Comparison of ENCODE assay signal across 1 cellular context in the genomic region with DNA sequence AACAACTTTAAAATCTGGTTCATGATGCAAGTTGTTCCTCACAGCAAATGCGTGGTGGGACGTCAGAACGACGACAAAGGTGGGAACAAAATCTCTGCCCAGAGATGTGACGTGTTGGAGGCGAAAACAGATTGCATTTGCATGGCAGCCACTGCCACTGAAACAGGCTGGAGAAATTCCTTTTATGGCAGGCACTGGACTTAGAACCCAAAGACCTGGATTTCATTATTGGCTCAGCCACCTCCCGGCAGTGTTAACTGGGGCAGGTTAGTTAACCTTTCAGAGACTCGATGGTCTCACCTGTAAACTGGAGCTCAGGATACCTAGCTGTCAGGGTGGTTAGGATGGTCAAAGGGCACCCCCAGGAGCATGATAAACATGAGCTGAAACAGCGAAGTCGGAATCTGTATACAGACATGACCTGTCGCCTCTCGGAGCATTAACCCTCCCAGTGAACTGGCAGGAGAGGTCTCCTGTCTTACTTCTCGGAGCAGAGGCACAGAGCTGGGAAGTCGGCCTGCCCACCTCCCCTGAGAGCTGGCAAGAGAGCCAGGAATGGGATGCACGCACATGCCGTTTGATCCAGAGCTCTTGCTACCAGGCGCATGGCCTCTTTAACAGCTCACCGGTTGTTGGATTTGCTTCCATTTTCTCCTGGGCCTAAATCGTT.
TF ChIP-seq lines count a peak whose summit lies in the region.

No MANE protein-coding gene starts in this region.

TF ChIP-seq in HepG2, 621 proteins besides CTCF, POLR2A, EP300 and RAD21 (continued from another document and continues in another):
- TF ChIP-seq, protein P1, sequence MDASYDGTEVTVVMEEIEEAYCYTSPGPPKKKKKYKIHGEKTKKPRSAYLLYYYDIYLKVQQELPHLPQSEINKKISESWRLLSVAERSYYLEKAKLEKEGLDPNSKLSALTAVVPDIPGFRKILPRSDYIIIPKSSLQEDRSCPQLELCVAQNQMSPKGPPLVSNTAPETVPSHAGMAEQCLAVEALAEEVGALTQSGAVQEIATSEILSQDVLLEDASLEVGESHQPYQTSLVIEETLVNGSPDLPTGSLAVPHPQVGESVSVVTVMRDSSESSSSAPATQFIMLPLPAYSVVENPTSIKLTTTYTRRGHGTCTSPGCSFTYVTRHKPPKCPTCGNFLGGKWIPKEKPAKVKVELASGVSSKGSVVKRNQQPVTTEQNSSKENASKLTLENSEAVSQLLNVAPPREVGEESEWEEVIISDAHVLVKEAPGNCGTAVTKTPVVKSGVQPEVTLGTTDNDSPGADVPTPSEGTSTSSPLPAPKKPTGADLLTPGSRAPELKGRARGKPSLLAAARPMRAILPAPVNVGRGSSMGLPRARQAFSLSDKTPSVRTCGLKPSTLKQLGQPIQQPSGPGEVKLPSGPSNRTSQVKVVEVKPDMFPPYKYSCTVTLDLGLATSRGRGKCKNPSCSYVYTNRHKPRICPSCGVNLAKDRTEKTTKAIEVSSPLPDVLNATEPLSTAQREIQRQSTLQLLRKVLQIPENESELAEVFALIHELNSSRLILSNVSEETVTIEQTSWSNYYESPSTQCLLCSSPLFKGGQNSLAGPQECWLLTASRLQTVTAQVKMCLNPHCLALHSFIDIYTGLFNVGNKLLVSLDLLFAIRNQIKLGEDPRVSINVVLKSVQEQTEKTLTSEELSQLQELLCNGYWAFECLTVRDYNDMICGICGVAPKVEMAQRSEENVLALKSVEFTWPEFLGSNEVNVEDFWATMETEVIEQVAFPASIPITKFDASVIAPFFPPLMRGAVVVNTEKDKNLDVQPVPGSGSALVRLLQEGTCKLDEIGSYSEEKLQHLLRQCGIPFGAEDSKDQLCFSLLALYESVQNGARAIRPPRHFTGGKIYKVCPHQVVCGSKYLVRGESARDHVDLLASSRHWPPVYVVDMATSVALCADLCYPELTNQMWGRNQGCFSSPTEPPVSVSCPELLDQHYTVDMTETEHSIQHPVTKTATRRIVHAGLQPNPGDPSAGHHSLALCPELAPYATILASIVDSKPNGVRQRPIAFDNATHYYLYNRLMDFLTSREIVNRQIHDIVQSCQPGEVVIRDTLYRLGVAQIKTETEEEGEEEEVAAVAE (CRISPR knock-in tag; IDR thresholded peaks at IDR 0.05; ENCODE audit: borderline replicate concordance): no peak
- no peak; the same call in 1 of the 2 replicates for TF ChIP-seq YEATS2 (CRISPR knock-in tag; IDR thresholded peaks at IDR 0.05; ENCODE audit: borderline replicate concordance)
- TF ChIP-seq MXD4 (CRISPR knock-in tag; IDR thresholded peaks at IDR 0.05): 0 out of 2 replicates have a peak, but pooled peaks have one; percentile 33
- TF ChIP-seq, protein P2, sequence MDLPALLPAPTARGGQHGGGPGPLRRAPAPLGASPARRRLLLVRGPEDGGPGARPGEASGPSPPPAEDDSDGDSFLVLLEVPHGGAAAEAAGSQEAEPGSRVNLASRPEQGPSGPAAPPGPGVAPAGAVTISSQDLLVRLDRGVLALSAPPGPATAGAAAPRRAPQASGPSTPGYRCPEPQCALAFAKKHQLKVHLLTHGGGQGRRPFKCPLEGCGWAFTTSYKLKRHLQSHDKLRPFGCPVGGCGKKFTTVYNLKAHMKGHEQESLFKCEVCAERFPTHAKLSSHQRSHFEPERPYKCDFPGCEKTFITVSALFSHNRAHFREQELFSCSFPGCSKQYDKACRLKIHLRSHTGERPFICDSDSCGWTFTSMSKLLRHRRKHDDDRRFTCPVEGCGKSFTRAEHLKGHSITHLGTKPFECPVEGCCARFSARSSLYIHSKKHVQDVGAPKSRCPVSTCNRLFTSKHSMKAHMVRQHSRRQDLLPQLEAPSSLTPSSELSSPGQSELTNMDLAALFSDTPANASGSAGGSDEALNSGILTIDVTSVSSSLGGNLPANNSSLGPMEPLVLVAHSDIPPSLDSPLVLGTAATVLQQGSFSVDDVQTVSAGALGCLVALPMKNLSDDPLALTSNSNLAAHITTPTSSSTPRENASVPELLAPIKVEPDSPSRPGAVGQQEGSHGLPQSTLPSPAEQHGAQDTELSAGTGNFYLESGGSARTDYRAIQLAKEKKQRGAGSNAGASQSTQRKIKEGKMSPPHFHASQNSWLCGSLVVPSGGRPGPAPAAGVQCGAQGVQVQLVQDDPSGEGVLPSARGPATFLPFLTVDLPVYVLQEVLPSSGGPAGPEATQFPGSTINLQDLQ (CRISPR knock-in tag; IDR thresholded peaks at IDR 0.05): no peak
- TF ChIP-seq, protein P3, sequence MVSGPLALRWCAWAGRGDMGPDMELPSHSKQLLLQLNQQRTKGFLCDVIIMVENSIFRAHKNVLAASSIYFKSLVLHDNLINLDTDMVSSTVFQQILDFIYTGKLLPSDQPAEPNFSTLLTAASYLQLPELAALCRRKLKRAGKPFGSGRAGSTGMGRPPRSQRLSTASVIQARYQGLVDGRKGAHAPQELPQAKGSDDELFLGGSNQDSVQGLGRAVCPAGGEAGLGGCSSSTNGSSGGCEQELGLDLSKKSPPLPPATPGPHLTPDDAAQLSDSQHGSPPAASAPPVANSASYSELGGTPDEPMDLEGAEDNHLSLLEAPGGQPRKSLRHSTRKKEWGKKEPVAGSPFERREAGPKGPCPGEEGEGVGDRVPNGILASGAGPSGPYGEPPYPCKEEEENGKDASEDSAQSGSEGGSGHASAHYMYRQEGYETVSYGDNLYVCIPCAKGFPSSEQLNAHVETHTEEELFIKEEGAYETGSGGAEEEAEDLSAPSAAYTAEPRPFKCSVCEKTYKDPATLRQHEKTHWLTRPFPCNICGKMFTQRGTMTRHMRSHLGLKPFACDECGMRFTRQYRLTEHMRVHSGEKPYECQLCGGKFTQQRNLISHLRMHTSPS (CRISPR knock-in tag; IDR thresholded peaks at IDR 0.05; ENCODE audit: low read depth): no peak
- no peak for TF ChIP-seq ZKSCAN1 (IDR thresholded peaks at IDR 0.05; ENCODE audit: low read length)
- TF ChIP-seq KLF6 (CRISPR knock-in tag; IDR thresholded peaks at IDR 0.05): no peak
- TF ChIP-seq MEF2D (CRISPR knock-in tag; IDR thresholded peaks at IDR 0.05): peak; percentile 85
- TF ChIP-seq ZSCAN29 (CRISPR knock-in tag; conservative IDR thresholded peaks at IDR 0.05): no peak
- TF ChIP-seq STAG1 (CRISPR knock-in tag; IDR thresholded peaks at IDR 0.05): peak; percentile 8; the same call in 1 of the 2 replicates
- TF ChIP-seq, protein P4, sequence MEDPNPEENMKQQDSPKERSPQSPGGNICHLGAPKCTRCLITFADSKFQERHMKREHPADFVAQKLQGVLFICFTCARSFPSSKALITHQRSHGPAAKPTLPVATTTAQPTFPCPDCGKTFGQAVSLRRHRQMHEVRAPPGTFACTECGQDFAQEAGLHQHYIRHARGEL (CRISPR knock-in tag; IDR thresholded peaks at IDR 0.05): no peak
- TF ChIP-seq MTA3 (CRISPR knock-in tag; IDR thresholded peaks at IDR 0.05): no peak
- TF ChIP-seq ZNF446 (CRISPR knock-in tag; IDR thresholded peaks at IDR 0.05): no peak
- TF ChIP-seq ZNF274 (CRISPR knock-in tag; IDR thresholded peaks at IDR 0.05): no peak
- TF ChIP-seq, protein P5, sequence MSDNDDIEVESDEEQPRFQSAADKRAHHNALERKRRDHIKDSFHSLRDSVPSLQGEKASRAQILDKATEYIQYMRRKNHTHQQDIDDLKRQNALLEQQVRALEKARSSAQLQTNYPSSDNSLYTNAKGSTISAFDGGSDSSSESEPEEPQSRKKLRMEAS (IDR thresholded peaks at IDR 0.05): peak; percentile 63; the same call in 1 of the 2 replicates
- TF ChIP-seq, protein P6, sequence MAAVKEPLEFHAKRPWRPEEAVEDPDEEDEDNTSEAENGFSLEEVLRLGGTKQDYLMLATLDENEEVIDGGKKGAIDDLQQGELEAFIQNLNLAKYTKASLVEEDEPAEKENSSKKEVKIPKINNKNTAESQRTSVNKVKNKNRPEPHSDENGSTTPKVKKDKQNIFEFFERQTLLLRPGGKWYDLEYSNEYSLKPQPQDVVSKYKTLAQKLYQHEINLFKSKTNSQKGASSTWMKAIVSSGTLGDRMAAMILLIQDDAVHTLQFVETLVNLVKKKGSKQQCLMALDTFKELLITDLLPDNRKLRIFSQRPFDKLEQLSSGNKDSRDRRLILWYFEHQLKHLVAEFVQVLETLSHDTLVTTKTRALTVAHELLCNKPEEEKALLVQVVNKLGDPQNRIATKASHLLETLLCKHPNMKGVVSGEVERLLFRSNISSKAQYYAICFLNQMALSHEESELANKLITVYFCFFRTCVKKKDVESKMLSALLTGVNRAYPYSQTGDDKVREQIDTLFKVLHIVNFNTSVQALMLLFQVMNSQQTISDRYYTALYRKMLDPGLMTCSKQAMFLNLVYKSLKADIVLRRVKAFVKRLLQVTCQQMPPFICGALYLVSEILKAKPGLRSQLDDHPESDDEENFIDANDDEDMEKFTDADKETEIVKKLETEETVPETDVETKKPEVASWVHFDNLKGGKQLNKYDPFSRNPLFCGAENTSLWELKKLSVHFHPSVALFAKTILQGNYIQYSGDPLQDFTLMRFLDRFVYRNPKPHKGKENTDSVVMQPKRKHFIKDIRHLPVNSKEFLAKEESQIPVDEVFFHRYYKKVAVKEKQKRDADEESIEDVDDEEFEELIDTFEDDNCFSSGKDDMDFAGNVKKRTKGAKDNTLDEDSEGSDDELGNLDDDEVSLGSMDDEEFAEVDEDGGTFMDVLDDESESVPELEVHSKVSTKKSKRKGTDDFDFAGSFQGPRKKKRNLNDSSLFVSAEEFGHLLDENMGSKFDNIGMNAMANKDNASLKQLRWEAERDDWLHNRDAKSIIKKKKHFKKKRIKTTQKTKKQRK (IDR thresholded peaks at IDR 0.05; ENCODE audit: low read length): no peak
- TF ChIP-seq, protein P7, sequence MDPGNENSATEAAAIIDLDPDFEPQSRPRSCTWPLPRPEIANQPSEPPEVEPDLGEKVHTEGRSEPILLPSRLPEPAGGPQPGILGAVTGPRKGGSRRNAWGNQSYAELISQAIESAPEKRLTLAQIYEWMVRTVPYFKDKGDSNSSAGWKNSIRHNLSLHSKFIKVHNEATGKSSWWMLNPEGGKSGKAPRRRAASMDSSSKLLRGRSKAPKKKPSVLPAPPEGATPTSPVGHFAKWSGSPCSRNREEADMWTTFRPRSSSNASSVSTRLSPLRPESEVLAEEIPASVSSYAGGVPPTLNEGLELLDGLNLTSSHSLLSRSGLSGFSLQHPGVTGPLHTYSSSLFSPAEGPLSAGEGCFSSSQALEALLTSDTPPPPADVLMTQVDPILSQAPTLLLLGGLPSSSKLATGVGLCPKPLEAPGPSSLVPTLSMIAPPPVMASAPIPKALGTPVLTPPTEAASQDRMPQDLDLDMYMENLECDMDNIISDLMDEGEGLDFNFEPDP (CRISPR knock-in tag; conservative IDR thresholded peaks at IDR 0.05): no peak
- TF ChIP-seq, protein P8, sequence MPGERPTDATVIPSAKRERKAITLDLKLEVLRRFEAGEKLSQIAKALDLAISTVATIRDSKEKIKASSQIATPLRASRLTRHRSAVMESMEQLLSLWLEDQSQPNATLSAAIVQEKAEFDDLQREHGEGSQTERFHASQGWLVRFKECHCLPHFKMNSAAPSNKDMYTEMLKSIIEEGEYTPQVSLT (CRISPR knock-in tag; IDR thresholded peaks at IDR 0.05; ENCODE audit: borderline replicate concordance, low read depth): no peak
- TF ChIP-seq JARID2 (CRISPR knock-in tag; IDR thresholded peaks at IDR 0.05; ENCODE audit: insufficient replicate concordance): no peak
- no peak for TF ChIP-seq DR1 (CRISPR knock-in tag; IDR thresholded peaks at IDR 0.05)
- TF ChIP-seq ETV6 (CRISPR knock-in tag; conservative IDR thresholded peaks at IDR 0.05): no peak
- no peak for TF ChIP-seq RELA (CRISPR knock-in tag; IDR thresholded peaks at IDR 0.05)
- TF ChIP-seq, protein P9, sequence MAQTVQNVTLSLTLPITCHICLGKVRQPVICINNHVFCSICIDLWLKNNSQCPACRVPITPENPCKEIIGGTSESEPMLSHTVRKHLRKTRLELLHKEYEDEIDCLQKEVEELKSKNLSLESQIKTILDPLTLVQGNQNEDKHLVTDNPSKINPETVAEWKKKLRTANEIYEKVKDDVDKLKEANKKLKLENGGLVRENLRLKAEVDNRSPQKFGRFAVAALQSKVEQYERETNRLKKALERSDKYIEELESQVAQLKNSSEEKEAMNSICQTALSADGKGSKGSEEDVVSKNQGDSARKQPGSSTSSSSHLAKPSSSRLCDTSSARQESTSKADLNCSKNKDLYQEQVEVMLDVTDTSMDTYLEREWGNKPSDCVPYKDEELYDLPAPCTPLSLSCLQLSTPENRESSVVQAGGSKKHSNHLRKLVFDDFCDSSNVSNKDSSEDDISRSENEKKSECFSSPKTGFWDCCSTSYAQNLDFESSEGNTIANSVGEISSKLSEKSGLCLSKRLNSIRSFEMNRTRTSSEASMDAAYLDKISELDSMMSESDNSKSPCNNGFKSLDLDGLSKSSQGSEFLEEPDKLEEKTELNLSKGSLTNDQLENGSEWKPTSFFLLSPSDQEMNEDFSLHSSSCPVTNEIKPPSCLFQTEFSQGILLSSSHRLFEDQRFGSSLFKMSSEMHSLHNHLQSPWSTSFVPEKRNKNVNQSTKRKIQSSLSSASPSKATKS (CRISPR knock-in tag; IDR thresholded peaks at IDR 0.05): no peak
- TF ChIP-seq KDM5B (CRISPR knock-in tag; IDR thresholded peaks at IDR 0.05; ENCODE audit: borderline replicate concordance): no peak
- no peak for TF ChIP-seq ONECUT2 (CRISPR knock-in tag; IDR thresholded peaks at IDR 0.05)
- TF ChIP-seq, protein P10, sequence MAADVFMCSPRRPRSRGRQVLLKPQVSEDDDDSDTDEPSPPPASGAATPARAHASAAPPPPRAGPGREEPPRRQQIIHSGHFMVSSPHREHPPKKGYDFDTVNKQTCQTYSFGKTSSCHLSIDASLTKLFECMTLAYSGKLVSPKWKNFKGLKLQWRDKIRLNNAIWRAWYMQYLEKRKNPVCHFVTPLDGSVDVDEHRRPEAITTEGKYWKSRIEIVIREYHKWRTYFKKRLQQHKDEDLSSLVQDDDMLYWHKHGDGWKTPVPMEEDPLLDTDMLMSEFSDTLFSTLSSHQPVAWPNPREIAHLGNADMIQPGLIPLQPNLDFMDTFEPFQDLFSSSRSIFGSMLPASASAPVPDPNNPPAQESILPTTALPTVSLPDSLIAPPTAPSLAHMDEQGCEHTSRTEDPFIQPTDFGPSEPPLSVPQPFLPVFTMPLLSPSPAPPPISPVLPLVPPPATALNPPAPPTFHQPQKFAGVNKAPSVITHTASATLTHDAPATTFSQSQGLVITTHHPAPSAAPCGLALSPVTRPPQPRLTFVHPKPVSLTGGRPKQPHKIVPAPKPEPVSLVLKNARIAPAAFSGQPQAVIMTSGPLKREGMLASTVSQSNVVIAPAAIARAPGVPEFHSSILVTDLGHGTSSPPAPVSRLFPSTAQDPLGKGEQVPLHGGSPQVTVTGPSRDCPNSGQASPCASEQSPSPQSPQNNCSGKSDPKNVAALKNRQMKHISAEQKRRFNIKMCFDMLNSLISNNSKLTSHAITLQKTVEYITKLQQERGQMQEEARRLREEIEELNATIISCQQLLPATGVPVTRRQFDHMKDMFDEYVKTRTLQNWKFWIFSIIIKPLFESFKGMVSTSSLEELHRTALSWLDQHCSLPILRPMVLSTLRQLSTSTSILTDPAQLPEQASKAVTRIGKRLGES (CRISPR knock-in tag; IDR thresholded peaks at IDR 0.05; ENCODE audit: borderline replicate concordance): no peak
- TF ChIP-seq ZNF556 (CRISPR knock-in tag; IDR thresholded peaks at IDR 0.05; ENCODE audit: borderline replicate concordance): no peak
- TF ChIP-seq ZNF577 (CRISPR knock-in tag; IDR thresholded peaks at IDR 0.05; ENCODE audit: borderline replicate concordance, low read depth): no peak
- TF ChIP-seq ATM (IDR thresholded peaks at IDR 0.05; ENCODE audit: borderline replicate concordance): no peak
- TF ChIP-seq ZSCAN31 (CRISPR knock-in tag; IDR thresholded peaks at IDR 0.05; ENCODE audit: low read depth): no peak
- no peak for TF ChIP-seq BCL6 (CRISPR knock-in tag; IDR thresholded peaks at IDR 0.05)
- TF ChIP-seq HDAC6 (IDR thresholded peaks at IDR 0.05; ENCODE audit: low read depth, low read length): no peak
- TF ChIP-seq ZNF432 (CRISPR knock-in tag; IDR thresholded peaks at IDR 0.05; ENCODE audit: borderline replicate concordance): no peak
- TF ChIP-seq ZNF652 (CRISPR knock-in tag; IDR thresholded peaks at IDR 0.05; ENCODE audit: borderline replicate concordance, low read depth): peak; percentile 67; the same call in 1 of the 2 replicates
- no peak for TF ChIP-seq SRSF9 (IDR thresholded peaks at IDR 0.05; ENCODE audit: borderline replicate concordance, insufficient read depth, low read depth, low read length, poor library complexity, severe bottlenecking)
- TF ChIP-seq ZKSCAN8 (CRISPR knock-in tag; IDR thresholded peaks at IDR 0.05; ENCODE audit: borderline replicate concordance): peak; percentile 33; the same call in 1 of the 2 replicates
